8 cellular contexts compared by ENCODE assay signal in genomic region chr12:119989619-119990381, GRCh38. TPM values are rescaled to one million over a fixed set of nuclear protein-coding genes. Genes with fewer than 3 reads are reported as not detected.
DNase-seq lines count a peak whose midpoint lies in the region; ATAC-seq and TF ChIP-seq lines count a peak whose summit lies in the region.

No MANE protein-coding gene starts in this region.

- H3K4me1 ChIP-seq in HAP-1 (peaks cover 5% of the 10 kb centered on the region), right lobe of liver (peaks cover 0 to 10% (median 3%) of the 10 kb centered on the region in 4 donors)

- intact Hi-C loops in right lobe of liver (cut with DNase I) = loop anchor here in 1 of 2 donors (10.0 kb wide), 1 partner anchor 105 kb away; no protein-coding TSS in a partner anchor

- in situ Hi-C loops in HAP-1 (cut with MboI; ENCODE audit: low sequenced_read_pairs) = loop anchor here (10.0 kb wide), 1 partner anchor 95 kb away; no protein-coding TSS in a partner anchor

- peak; percentile 73 to 86 (median 81) for ATAC-seq in right lobe of liver

- no peak for TF ChIP-seq CTCF in GM12865 (IDR thresholded peaks at IDR 0.05; ENCODE audit: insufficient read depth, low read depth, low read length, missing control alignments)
- TF ChIP-seq CTCF in right lobe of liver (IDR thresholded peaks at IDR 0.05) = no peak

- H3K9me3 ChIP-seq in HAP-1 (no peaks in the 10 kb centered on the region), right lobe of liver (no peaks in the 10 kb centered on the region)

- H3K36me3 ChIP-seq in HAP-1 (replicated peaks) = no peaks in the 10 kb centered on the region
- no peaks in the 10 kb centered on the region for H3K36me3 ChIP-seq in right lobe of liver

- H3K27ac ChIP-seq in right lobe of liver = no peak overlapping the region

- no peak for TF ChIP-seq POLR2A in right lobe of liver (IDR thresholded peaks at IDR 0.05)

- WGBS in right lobe of liver (ENCODE audit: insufficient coverage, low coverage, low lambda C conversion rate, missing lambda C conversion rate) = 3% methylated on average over 7 of the region's 98 CpGs

- H3K27me3 ChIP-seq in HAP-1 (ENCODE audit: low read depth) = peaks cover 36% of the 10 kb centered on the region
- H3K27me3 ChIP-seq in right lobe of liver = peaks cover 0 to 7% of the 10 kb centered on the region in 2 donors

- DNase-seq in GM12865 (ENCODE audit: low read depth) (peak; percentile 81), HAP-1 (ENCODE audit: low spot score in 2 of 2) (peak; percentile 49 to 89), NAMALWA (ENCODE audit: low spot score) (peak; percentile 71), ecto neural progenitor cell (ENCODE audit: low spot score) (peak; percentile 96), right lobe of liver (peak; percentile 83 to 87 (median 85)), NCI-H2081 treated with DMSO at 0.1 percent for 48 hours (lab: John Stamatoyannopoulos, UW) (no peak)
- peak; percentile 75 to 80 for DNase-seq in activated CD4-positive, alpha-beta T cell treated with anti-CD3 and anti-CD28 coated beads, Interleukin-2, amount 50 U/mL, for 48 hours
- DNase-seq in stimulated activated CD4-positive, alpha-beta T cell treated with anti-CD3 and anti-CD28 coated beads, Interleukin-4, amount 100 ng/mL, for 24 hours = peak; percentile 72

- H3K4me3 ChIP-seq in GM12865 (ENCODE audit: low read depth, low read length) (peak overlapping the region; percentile 54), HAP-1 (peak overlapping the region; percentile 34), right lobe of liver (peak overlapping the region; percentile 60 to 67 (median 64))

RNA-seq across cellular contexts. Expression of gene BICDL1, which starts 0.8 kb away (rescaled TPM):
- total RNA-seq in right lobe of liver = 10 to 100 TPM in 3 of 6 experiments, 1 to 10 TPM in 3; 1.5 to 13.0 (median 8.7) TPM
